Comparison of ENCODE assay signal across 19 cellular contexts in the genomic region with DNA sequence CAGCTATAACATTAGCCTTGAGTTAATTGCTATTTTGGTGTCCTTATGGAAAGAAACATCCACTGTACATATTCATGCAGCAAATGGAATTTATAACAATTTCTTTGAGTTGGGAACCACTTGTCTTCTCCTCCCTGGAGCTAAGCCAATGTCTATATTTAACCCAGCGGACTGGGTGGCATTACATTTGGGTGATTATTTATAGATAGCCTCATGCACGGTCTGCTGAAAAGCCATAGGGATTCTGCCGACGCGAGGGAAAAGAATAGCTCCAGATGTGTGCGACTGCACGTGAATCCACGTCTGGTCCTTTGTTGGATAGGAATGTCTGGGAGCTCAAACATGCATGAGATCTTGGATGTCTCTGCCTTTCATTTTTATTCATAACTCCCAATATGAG.
"Had no signal": no experiment of that assay in that cellular context is flagged by ENCODE, and none has a peak within 500 bp of the region (broad histone marks: within the 10 kb centered on the region; RNA-seq: fewer than 3 reads in every experiment).

No MANE protein-coding gene starts in this region.

- H3K27me3 ChIP-seq: SJCRH30 had no signal

- H3K27ac ChIP-seq: SJCRH30 had no signal

- DNase-seq: IMR-90, Karpas-422, KG1, MG63, NCI-H1092, NCI-H1417, NCI-H1436 treated with DMSO at 0.1 percent for 48 hours, NCI-H1694, NCI-H187 treated with DMSO at 0.1 percent for 48 hours, NCI-H2029 treated with DMSO at 0.1 percent for 48 hours, NCI-H446, NCI-H510A, NCI-H524 treated with DMSO at 0.1 percent for 48 hours, NCI-H82, RPMI8226, SHP77 treated with DMSO at 0.1 percent for 48 hours, SJCRH30 had no signal

- H3K4me3 ChIP-seq: MG63, SJCRH30 had no signal

- H3K36me3 ChIP-seq: MG63, SJCRH30 had no signal

- H3K4me1 ChIP-seq: SJCRH30 had no signal

- ATAC-seq: HepG2, SK-N-SH treated with all-trans-retinoic acid at 6 μM for 48 hours had no signal

- H3K9me3 ChIP-seq: MG63, SJCRH30 had no signal
